ENCODE assay signal across 21 cellular contexts in genomic region chr19:35738887-35739229, GRCh38. TPM values are rescaled to one million over a fixed set of nuclear protein-coding genes. Genes with fewer than 3 reads are reported as not detected.
DNase-seq lines count a peak whose midpoint lies in the region; ATAC-seq, FAIRE-seq and TF ChIP-seq lines count a peak whose summit lies in the region.
"Had no signal": no experiment of that assay in that cellular context is flagged by ENCODE, and none has a peak within 500 bp of the region (broad histone marks: within the 10 kb centered on the region; RNA-seq: fewer than 3 reads in every experiment).

No MANE protein-coding gene starts in this region.

- H3K36me3 Mint-ChIP-seq in activated naive CD4-positive, alpha-beta T cell treated with anti-CD3 and anti-CD28 coated beads, Interleukin-2, amount 50 U/mL, for 72 hours = peaks cover 20 to 28% of the 10 kb centered on the region in 2 donors
- peaks cover 68% of the 10 kb centered on the region for H3K36me3 Mint-ChIP-seq in activated B cell treated with CpG ODN at 0.5 μM for 24 hours (ENCODE audit: low read depth)
- H3K36me3 Mint-ChIP-seq in memory B cell = peaks cover 19% of the 10 kb centered on the region

- no peaks in the 10 kb centered on the region for H3K9me3 Mint-ChIP-seq in activated naive CD4-positive, alpha-beta T cell treated with anti-CD3 and anti-CD28 coated beads, Interleukin-2, amount 50 U/mL, for 72 hours
- H3K9me3 Mint-ChIP-seq in activated B cell treated with CpG ODN at 0.5 μM for 24 hours (no peaks in the 10 kb centered on the region), memory B cell (no peaks in the 10 kb centered on the region)
- H3K9me3 Mint-ChIP-seq: GM23338, mesothelial cell of epicardium had no signal

- no peak overlapping the region for H3K9ac ChIP-seq in kidney (ENCODE audit: low read length in 2 of 2)

- no peak for ATAC-seq in activated naive CD4-positive, alpha-beta T cell treated with anti-CD3 and anti-CD28 coated beads, Interleukin-2, amount 50 U/mL, for 72 hours
- ATAC-seq in activated B cell treated with CpG ODN at 0.5 μM for 24 hours (ENCODE audit: low read depth) = no peak
- no peak for ATAC-seq in memory B cell (ENCODE audit: low read depth)
- no peak for ATAC-seq in upper lobe of right lung
- ATAC-seq in HG02970 (IDR thresholded peaks at IDR 0.05; ENCODE audit: low FRiP score, unreplicated experiment) = no peak
- ATAC-seq: GM23338 had no signal

- intact Hi-C loops in activated B cell treated with CpG ODN at 0.5 μM for 24 hours (cut with micrococcal nuclease) = no loop called here
- intact Hi-C loops in upper lobe of right lung (cut with DNase I) = no loop called here
- intact Hi-C loops in kidney (cut with DNase I) = no loop called here

- DNase-seq in activated naive CD4-positive, alpha-beta T cell treated with anti-CD3 and anti-CD28 coated beads, Interleukin-2, amount 50 U/mL, for 72 hours (ENCODE audit: low spot score in 2 of 2) = no peak
- DNase-seq in activated naive CD4-positive, alpha-beta T cell (lab: John Stamatoyannopoulos, UW) = no peak
- DNase-seq in activated B cell treated with CpG ODN at 0.5 μM for 24 hours = no peak
- DNase-seq in memory B cell (ENCODE audit: low spot score in 2 of 2) = no peak
- no peak for DNase-seq in upper lobe of right lung
- no peak for DNase-seq in kidney glomerular epithelial cell (lab: John Stamatoyannopoulos, UW)
- no peak for DNase-seq in kidney
- DNase-seq: activated CD4-positive, alpha-beta T cell treated with anti-CD3 and anti-CD28 coated beads, Interleukin-2, amount 50 U/mL, for 1 hour; amniotic stem cell; central memory CD4-positive, alpha-beta T cell; effector CD8-positive, alpha-beta T cell; NCI-H2107; NCI-H510A treated with DMSO at 0.1 percent for 48 hours; occipital lobe had no signal

- H3K27me3 ChIP-seq in upper lobe of right lung = no peaks in the 10 kb centered on the region
- H3K27me3 ChIP-seq: esophagus muscularis mucosa, right atrium auricular region had no signal

- no peak for TF ChIP-seq CTCF in activated B cell treated with CpG ODN at 0.5 μM for 24 hours (IDR thresholded peaks at IDR 0.05)
- no peak for TF ChIP-seq CTCF in upper lobe of right lung (IDR thresholded peaks at IDR 0.05)
- TF ChIP-seq CTCF in kidney (IDR thresholded peaks at IDR 0.05; ENCODE audit: borderline replicate concordance, extremely low read depth, insufficient read depth) = no peak

- no peak overlapping the region for H3K4me3 ChIP-seq in upper lobe of right lung
- no peak overlapping the region for H3K4me3 ChIP-seq in kidney (ENCODE audit: low read length in 2 of 2)
- H3K4me3 ChIP-seq: right atrium auricular region had no signal

- no peak for FAIRE-seq in kidney (lab: Jason Lieb, UNC)
- FAIRE-seq: GM18507 had no signal

- H3K4me1 ChIP-seq in upper lobe of right lung = peaks cover 17% of the 10 kb centered on the region
- peaks cover 0 to 8% of the 10 kb centered on the region in 2 donors for H3K4me1 ChIP-seq in kidney (ENCODE audit: control insufficient read depth in 1 of 2, insufficient read depth in 1 of 2, low read depth in 1 of 2, low read length in 2 of 2)

- peak overlapping the region; percentile 36 to 93 for H3K27ac Mint-ChIP-seq in activated naive CD4-positive, alpha-beta T cell treated with anti-CD3 and anti-CD28 coated beads, Interleukin-2, amount 50 U/mL, for 72 hours
- H3K27ac Mint-ChIP-seq in activated B cell treated with CpG ODN at 0.5 μM for 24 hours (peak overlapping the region; percentile 31), memory B cell (no peak overlapping the region)
- H3K27ac Mint-ChIP-seq: GM23338, mesothelial cell of epicardium had no signal

- POLR2A ChIA-PET in activated B cell treated with CpG ODN at 0.5 μM for 24 hours (lab: Charles Lee) = interaction anchor here (1.6 kb wide), 1 partner anchor 91 kb away, joined by 4 read pairs; the partner anchor contains the start of gene COX6B1

- no peaks in the 10 kb centered on the region for H3K27me3 Mint-ChIP-seq in activated B cell treated with CpG ODN at 0.5 μM for 24 hours
- no peaks in the 10 kb centered on the region for H3K27me3 Mint-ChIP-seq in memory B cell

- H3K4me3 Mint-ChIP-seq in activated B cell treated with CpG ODN at 0.5 μM for 24 hours (no peak overlapping the region), memory B cell (peak overlapping the region; percentile 66)

- CTCF ChIA-PET in activated B cell treated with CpG ODN at 0.5 μM for 24 hours (lab: Charles Lee) = no interaction called here

- peaks cover 45% of the 10 kb centered on the region for H3K36me3 ChIP-seq in upper lobe of right lung
- peaks cover 11 to 18% of the 10 kb centered on the region in 2 donors for H3K36me3 ChIP-seq in kidney (ENCODE audit: control insufficient read depth in 1 of 2, insufficient read depth in 2 of 2, low read length in 2 of 2)

- H3K4me1 Mint-ChIP-seq in activated B cell treated with CpG ODN at 0.5 μM for 24 hours (peaks cover 57% of the 10 kb centered on the region), memory B cell (peaks cover 30% of the 10 kb centered on the region)

- H3K9me3 ChIP-seq in upper lobe of right lung (no peaks in the 10 kb centered on the region), kidney (ENCODE audit: control insufficient read depth in 1 of 2, low read length in 2 of 2) (no peaks in the 10 kb centered on the region)
- H3K9me3 ChIP-seq: esophagus muscularis mucosa, right atrium auricular region had no signal

- H3K27ac ChIP-seq in upper lobe of right lung (peak overlapping the region; percentile 30), kidney (ENCODE audit: low read depth in 2 of 2, low read length in 2 of 2) (no peak overlapping the region)
- H3K27ac ChIP-seq: right atrium auricular region had no signal

RNA-seq across cellular contexts. Expression of gene IGFLR1, which starts 3.4 kb away (rescaled TPM):
- 100 to 1,000 TPM in 1 of 2 donors, 10 to 100 TPM in 1; 74.6 to 245 TPM for total RNA-seq in activated naive CD4-positive, alpha-beta T cell treated with anti-CD3 and anti-CD28 coated beads, Interleukin-2, amount 50 U/mL, for 72 hours
- total RNA-seq in activated B cell treated with CpG ODN at 0.5 μM for 24 hours (130 and 133 TPM in 2 replicates), upper lobe of right lung (16.9 TPM), kidney (22.3 TPM)
- polyA plus RNA-seq in kidney (ENCODE audit: insufficient read depth, low read depth, low replicate concordance) = 26.0 TPM

RNA-seq across cellular contexts. Expression of gene U2AF1L4, which starts 6.4 kb away (rescaled TPM):
- 10 to 100 TPM; 33.8 to 69.0 TPM for total RNA-seq in activated naive CD4-positive, alpha-beta T cell treated with anti-CD3 and anti-CD28 coated beads, Interleukin-2, amount 50 U/mL, for 72 hours
- total RNA-seq in activated B cell treated with CpG ODN at 0.5 μM for 24 hours (41.0 and 46.1 TPM in 2 replicates), upper lobe of right lung (26.3 TPM), kidney (27.4 TPM)
- polyA plus RNA-seq in kidney (ENCODE audit: insufficient read depth, low read depth, low replicate concordance) = 47.7 TPM

RNA-seq across cellular contexts. Expression of gene PSENEN, which starts 6.6 kb away (rescaled TPM):
- 10 to 100 TPM; 43.2 to 49.4 TPM for total RNA-seq in activated naive CD4-positive, alpha-beta T cell treated with anti-CD3 and anti-CD28 coated beads, Interleukin-2, amount 50 U/mL, for 72 hours
- total RNA-seq in activated B cell treated with CpG ODN at 0.5 μM for 24 hours (45.0 and 45.6 TPM in 2 replicates), upper lobe of right lung (51.0 TPM), kidney (84.0 TPM)
- polyA plus RNA-seq in kidney (ENCODE audit: insufficient read depth, low read depth, low replicate concordance) = 185 TPM

RNA-seq across cellular contexts. Expression of gene LIN37, which starts 9.5 kb away (rescaled TPM):
- 10 to 100 TPM; 11.2 to 25.0 TPM for total RNA-seq in activated naive CD4-positive, alpha-beta T cell treated with anti-CD3 and anti-CD28 coated beads, Interleukin-2, amount 50 U/mL, for 72 hours
- 12.2 and 14.3 TPM in 2 replicates for total RNA-seq in activated B cell treated with CpG ODN at 0.5 μM for 24 hours
- 11.3 TPM for total RNA-seq in upper lobe of right lung
- 11.2 TPM for total RNA-seq in kidney
- polyA plus RNA-seq in kidney (ENCODE audit: insufficient read depth, low read depth, low replicate concordance) = 11.4 TPM

RNA-seq across cellular contexts. Expression of gene HSPB6, which starts 18.0 kb away (rescaled TPM):
- under 1 TPM; 0.32 to 0.99 TPM for total RNA-seq in activated naive CD4-positive, alpha-beta T cell treated with anti-CD3 and anti-CD28 coated beads, Interleukin-2, amount 50 U/mL, for 72 hours
- total RNA-seq in activated B cell treated with CpG ODN at 0.5 μM for 24 hours (not detected in 2 replicates), upper lobe of right lung (41.3 TPM), kidney (64.3 TPM)
- 53.1 TPM for polyA plus RNA-seq in kidney (ENCODE audit: insufficient read depth, low read depth, low replicate concordance)
- total RNA-seq: HT1080 had no signal
